21 cellular contexts compared by ENCODE assay signal in the genomic region with DNA sequence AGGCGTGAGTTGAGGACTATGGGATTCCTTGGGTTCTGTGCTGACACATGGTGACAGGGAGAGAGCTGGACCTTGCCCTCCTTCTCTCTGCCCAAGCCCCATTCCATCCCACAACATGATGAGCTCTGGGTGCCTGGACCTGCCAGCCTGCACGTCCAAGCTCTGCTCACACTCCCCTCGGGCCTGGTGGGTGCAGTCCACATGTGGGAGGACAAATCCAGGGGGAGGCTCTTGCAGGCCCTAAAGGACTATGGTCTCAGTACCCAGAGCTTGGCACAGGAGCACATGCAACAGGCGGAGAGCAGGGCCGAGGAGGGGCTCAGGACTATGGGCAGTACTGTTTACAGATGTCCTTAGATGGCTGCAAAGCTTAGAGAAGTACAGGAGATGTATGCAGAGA.
DNase-seq lines count a peak whose midpoint lies in the region; ATAC-seq, FAIRE-seq and TF ChIP-seq lines count a peak whose summit lies in the region.
"Had no signal": no experiment of that assay in that cellular context is flagged by ENCODE, and none has a peak within 500 bp of the region (broad histone marks: within the 10 kb centered on the region; RNA-seq: fewer than 3 reads in every experiment).

No MANE protein-coding gene starts in this region.

- H3K27ac ChIP-seq in HEK293 (ENCODE audit: extremely low read depth, low read depth, low read length) (no peak overlapping the region), K562 (ENCODE audit: extremely low read depth, low read depth, low read length) (no peak overlapping the region), layer of hippocampus (ENCODE audit: low read depth, low read length) (peak overlapping the region; percentile 32), substantia nigra (ENCODE audit: low read depth, low read length, poor library complexity, severe bottlenecking) (peak overlapping the region; percentile 17), thyroid gland (no peak overlapping the region)
- H3K27ac ChIP-seq: GM23248, SJSA1 had no signal

- H3K9ac ChIP-seq in K562 (ENCODE audit: insufficient read depth in 1 of 2, low read depth in 2 of 2, low read length in 2 of 2), result no peak overlapping the region
- H3K9ac ChIP-seq: GM23248 had no signal

- no peak; the same call in 2 of the 3 replicates for ATAC-seq in K562
- ATAC-seq: HCT116, Right ventricle myocardium inferior had no signal

- TF ChIP-seq EP300 in K562 (IDR thresholded peaks at IDR 0.05; ENCODE audit: low read length), result no peak

- TF ChIP-seq CTCF in HEK293 (tag by site-specific recombination; IDR thresholded peaks at IDR 0.05) (no peak), K562 (IDR thresholded peaks at IDR 0.05 in 2 of 3, conservative IDR thresholded peaks at IDR 0.05 in 1 of 3; ENCODE audit: insufficient read depth in 2 of 3, low read depth in 1 of 3, low read length in 3 of 3) (no peak), thyroid gland (IDR thresholded peaks at IDR 0.05) (no peak)

- POLR2A ChIA-PET in HEK293 (lab: Yijun Ruan, JAX), result no interaction called here
- POLR2A ChIA-PET in K562 (lab: Yijun Ruan, JAX), result interaction anchor here (1.8 kb wide), 1 partner anchor 10 kb away, joined by 6 read pairs; no protein-coding TSS in a partner anchor

- no peak overlapping the region for H3K4me2 ChIP-seq in K562 (ENCODE audit: insufficient read depth, low read length)

- no TSS peak for BruUV-seq in K562 (replicated peaks; lab: Mats Ljungman, UMichigan)

- H3K9me3 ChIP-seq in HEK293 (ENCODE audit: control insufficient read depth, insufficient read depth, low read depth, low read length) (no peaks in the 10 kb centered on the region), K562 (replicated peaks; ENCODE audit: control insufficient read depth, insufficient read depth, low read depth, low read length) (no peaks in the 10 kb centered on the region), thyroid gland (no peaks in the 10 kb centered on the region)
- H3K9me3 ChIP-seq: SJSA1 had no signal

- no peak overlapping the region for H2AFZ ChIP-seq in K562 (ENCODE audit: low read depth, low read length)
- H2AFZ ChIP-seq: GM23248 had no signal

- 53% methylated on average over 5 of the region's 5 CpGs for WGBS in K562 (ENCODE audit: insufficient coverage, low coverage, missing lambda C conversion rate)
- WGBS in thyroid gland, 2 donors, result 90 to 97% methylated on average over 3 to 5 of the region's 5 CpGs

- CTCF ChIA-PET in HEK293 (lab: Yijun Ruan, JAX) (no interaction called here), K562 (lab: Yijun Ruan, JAX; ENCODE audit: low intra/inter-chr PET ratio) (no interaction called here)

- no peaks in the 10 kb centered on the region for H4K20me1 ChIP-seq in K562 (replicated peaks; ENCODE audit: control insufficient read depth, insufficient read depth, low read length)

- H3K79me2 ChIP-seq in K562 (ENCODE audit: control insufficient read depth, insufficient read depth, low read length), result no peaks in the 10 kb centered on the region

- TF ChIP-seq POLR2A in K562 (conservative IDR thresholded peaks at IDR 0.05) (no peak), thyroid gland (IDR thresholded peaks at IDR 0.05) (no peak)

- H3K4me3 ChIP-seq in HEK293 (ENCODE audit: low read depth, low read length), result no peak overlapping the region
- H3K4me3 ChIP-seq in K562, result no peak overlapping the region
- no peak overlapping the region for H3K4me3 ChIP-seq in thyroid gland (replicated peaks in 1 of 3)
- H3K4me3 ChIP-seq: GM23248, SJSA1 had no signal

- H3K27me3 ChIP-seq in K562 (ENCODE audit: control insufficient read depth in 2 of 2, insufficient read depth in 2 of 2, low read length in 2 of 2) (no peaks in the 10 kb centered on the region), layer of hippocampus (ENCODE audit: control insufficient read depth, insufficient read depth, low read length) (no peaks in the 10 kb centered on the region), thyroid gland (no peaks in the 10 kb centered on the region)
- H3K27me3 ChIP-seq: SJSA1 had no signal

- TF ChIP-seq RAD21 in K562 (CRISPR knock-in tag; conservative IDR thresholded peaks at IDR 0.05 in 1 of 2, IDR thresholded peaks at IDR 0.05 in 1 of 2), result no peak

- in situ Hi-C loops in K562 (cut with MboI), result no loop called here

- H3K36me3 ChIP-seq in HEK293 (ENCODE audit: control insufficient read depth in 2 of 2, insufficient read depth in 1 of 2, low read length in 2 of 2), result peaks cover 0 to 78% of the 10 kb centered on the region in 2 experiments; a peak in 2 of 3 replicates
- H3K36me3 ChIP-seq in K562 (ENCODE audit: control insufficient read depth, insufficient read depth, low read length), result peaks cover 9% of the 10 kb centered on the region; the same call in 2 of the 3 replicates
- H3K36me3 ChIP-seq in thyroid gland, result peaks cover 14 to 37% of the 10 kb centered on the region in 2 donors

- no peaks in the 10 kb centered on the region for H3K9me1 ChIP-seq in K562 (ENCODE audit: control insufficient read depth, insufficient read depth, low read length)

- H3K4me1 ChIP-seq in HEK293 (ENCODE audit: control insufficient read depth, insufficient read depth, low read length) (no peaks in the 10 kb centered on the region), K562 (replicated peaks in 1 of 2; ENCODE audit: control insufficient read depth in 2 of 2, insufficient read depth in 2 of 2, low read length in 2 of 2) (no peaks in the 10 kb centered on the region), thyroid gland (no peaks in the 10 kb centered on the region)
- H3K4me1 ChIP-seq: SJSA1 had no signal

- no peak for FAIRE-seq in K562 (lab: Jason Lieb, UNC)
- FAIRE-seq: GM12892, HTR-8/SVneo had no signal

- intact Hi-C loops in K562 (cut with micrococcal nuclease), result loop anchor here (5.0 kb wide), 1 partner anchor 387 kb away; no protein-coding TSS in a partner anchor
- intact Hi-C loops in thyroid gland (cut with DNase I), result no loop called here

- DNase-seq in K562 (ENCODE audit: extremely low read depth in 1 of 4, low spot score in 3 of 4) (no peak), substantia nigra (lab: John Stamatoyannopoulos, UW) (no peak), thyroid gland (no peak), T-helper 2 cell (no peak), HuH-7.5 (ENCODE audit: low spot score) (no peak), NCI-H510A treated with DMSO at 0.1 percent for 48 hours (lab: John Stamatoyannopoulos, UW) (no peak)
- DNase-seq: CD4-positive, CD25-positive, alpha-beta regulatory T cell; DND-41; GM23248; Kasumi-1; NCI-H1694; NCI-H2081; NCI-H2171; NCI-H524 treated with DMSO at 0.1 percent for 48 hours had no signal

TF ChIP-seq in HEK293, 187 proteins besides CTCF, POLR2A, EP300 and RAD21:
- TF ChIP-seq SCRT2 (tag by site-specific recombination; IDR thresholded peaks at IDR 0.05), result 0 out of 2 replicates have a peak, but pooled peaks have one; percentile 11
- TF ChIP-seq, protein P1, sequence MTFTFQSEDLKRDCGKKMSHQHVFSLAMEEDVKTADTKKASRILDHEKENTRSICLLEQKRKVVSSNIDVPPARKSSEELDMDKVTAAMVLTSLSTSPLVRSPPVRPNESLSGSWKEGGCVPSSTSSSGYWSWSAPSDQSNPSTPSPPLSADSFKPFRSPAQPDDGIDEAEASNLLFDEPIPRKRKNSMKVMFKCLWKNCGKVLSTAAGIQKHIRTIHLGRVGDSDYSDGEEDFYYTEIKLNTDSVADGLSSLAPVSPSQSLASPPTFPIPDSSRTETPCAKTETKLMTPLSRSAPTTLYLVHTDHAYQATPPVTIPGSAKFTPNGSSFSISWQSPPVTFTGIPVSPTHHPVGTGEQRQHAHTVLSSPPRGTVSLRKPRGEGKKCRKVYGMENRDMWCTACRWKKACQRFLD (tag by site-specific recombination; IDR thresholded peaks at IDR 0.05), result no peak
TF ChIP-seq in HEK293: peak in this region for 1.

TF ChIP-seq in K562, 482 proteins besides CTCF, POLR2A, EP300 and RAD21:
- no peak for TF ChIP-seq KLF1 (tag; IDR thresholded peaks at IDR 0.05)
- TF ChIP-seq WHSC1 (IDR thresholded peaks at IDR 0.05; ENCODE audit: low read length), result peak; percentile 45

Comparison
In these comparisons a context has a peak if more than half of its experiments do, and no peak if none do; other contexts are left out.
1. H3K27ac ChIP-seq: peak in layer of hippocampus (single experiment) and substantia nigra (single experiment); none in HEK293 (single experiment), K562 (single experiment) and thyroid gland (0 of 3).